Comparison of ENCODE assay signal across 7 cellular contexts in the genomic region with DNA sequence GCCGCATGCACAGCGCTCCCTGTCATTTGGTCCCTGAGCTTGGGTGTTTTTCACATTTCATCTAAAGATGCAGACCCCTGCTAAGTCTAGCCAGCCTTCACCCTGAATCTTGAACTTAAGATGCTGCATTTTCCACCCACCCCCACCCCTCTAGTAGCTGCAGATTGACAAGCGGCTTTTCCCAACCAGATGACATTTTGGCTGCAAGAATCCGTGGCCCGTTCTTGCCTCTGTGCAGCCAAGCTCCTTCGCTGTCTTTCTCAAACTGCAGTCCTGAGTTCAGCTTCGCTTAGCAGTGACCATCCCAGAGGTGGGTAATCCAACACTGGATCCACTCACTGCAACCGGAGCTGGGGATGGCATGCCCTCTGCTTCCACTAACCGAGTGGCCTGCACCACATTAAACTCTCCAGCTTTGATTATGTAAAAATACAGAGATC. TPM values are rescaled to one million over a fixed set of nuclear protein-coding genes. Genes with fewer than 3 reads are reported as not detected.
A peak's percentile ranks its signal among the peaks of the same experiment; 100 is the strongest.
DNase-seq lines count a peak whose midpoint lies in the region; ATAC-seq and TF ChIP-seq lines count a peak whose summit lies in the region.

No MANE protein-coding gene starts in this region.

- H3K4me3 ChIP-seq in HL-60 (replicated peaks; ENCODE audit: insufficient read depth, low read length) = no peak overlapping the region
- peak overlapping the region; percentile 56 for H3K4me3 ChIP-seq in right cardiac atrium (ENCODE audit: low read length)
- peak overlapping the region; percentile 45 for H3K4me3 ChIP-seq in smooth muscle cell

- H3K9ac ChIP-seq in smooth muscle cell (ENCODE audit: low read depth) = peak overlapping the region; percentile 49

- 59% methylated on average over 9 of the region's 9 CpGs for WGBS in right cardiac atrium
- WGBS in smooth muscle cell (ENCODE audit: low lambda C conversion rate) = 46% methylated on average over 9 of the region's 9 CpGs

- H2AFZ ChIP-seq in smooth muscle cell (ENCODE audit: low read depth) = peak overlapping the region; percentile 87

- H3K36me3 Mint-ChIP-seq in activated CD8-positive, alpha-beta T cell treated with anti-CD3 and anti-CD28 coated beads, Interleukin-2, amount 10 ng/mL, durations not matched to agents 7 days and 5 days (ENCODE audit: low read depth) = no peaks in the 10 kb centered on the region

- H3K4me3 Mint-ChIP-seq in activated CD8-positive, alpha-beta T cell treated with anti-CD3 and anti-CD28 coated beads, Interleukin-2, amount 10 ng/mL, durations not matched to agents 7 days and 5 days = peak overlapping the region; percentile 28

- intact Hi-C loops in right cardiac atrium (cut with DNase I) = no loop called here

- no peaks in the 10 kb centered on the region for H3K9me3 Mint-ChIP-seq in activated CD8-positive, alpha-beta T cell treated with anti-CD3 and anti-CD28 coated beads, Interleukin-2, amount 10 ng/mL, durations not matched to agents 7 days and 5 days (ENCODE audit: insufficient read depth)

- H3K27me3 ChIP-seq in HL-60 (ENCODE audit: insufficient read depth, poor library complexity, severe bottlenecking) = no peaks in the 10 kb centered on the region
- H3K27me3 ChIP-seq in right cardiac atrium (ENCODE audit: control insufficient read depth, insufficient read depth) = no peaks in the 10 kb centered on the region
- no peaks in the 10 kb centered on the region for H3K27me3 ChIP-seq in smooth muscle cell (ENCODE audit: low read depth)

- CTCF ChIA-PET in activated CD8-positive, alpha-beta T cell treated with anti-CD3 and anti-CD28 coated beads, Interleukin-2, amount 10 ng/mL, durations not matched to agents 7 days and 5 days (lab: Charles Lee) = interaction anchor here (1.1 kb wide), 1 partner anchor 11 kb away, joined by 4 read pairs; no protein-coding TSS in a partner anchor

- H3K36me3 ChIP-seq in smooth muscle cell (ENCODE audit: low read depth) = no peaks in the 10 kb centered on the region

- peaks cover 5% of the 10 kb centered on the region for H3K4me1 ChIP-seq in right cardiac atrium (ENCODE audit: control insufficient read depth, insufficient read depth, low read length)
- H3K4me1 ChIP-seq in smooth muscle cell (ENCODE audit: low read depth) = peaks cover 18% of the 10 kb centered on the region

- H3K27me3 Mint-ChIP-seq in activated CD8-positive, alpha-beta T cell treated with anti-CD3 and anti-CD28 coated beads, Interleukin-2, amount 10 ng/mL, durations not matched to agents 7 days and 5 days (ENCODE audit: low read depth) = peaks cover 24% of the 10 kb centered on the region

- H3K4me1 Mint-ChIP-seq in activated CD8-positive, alpha-beta T cell treated with anti-CD3 and anti-CD28 coated beads, Interleukin-2, amount 10 ng/mL, durations not matched to agents 7 days and 5 days (ENCODE audit: low read depth) = peaks cover 20% of the 10 kb centered on the region

- no peak for ATAC-seq in activated CD8-positive, alpha-beta T cell treated with anti-CD3 and anti-CD28 coated beads, Interleukin-2, amount 10 ng/mL, durations not matched to agents 7 days and 5 days
- peak; percentile 17 to 28 for ATAC-seq in right cardiac atrium

- TF ChIP-seq CTCF in HL-60 (IDR thresholded peaks at IDR 0.05; ENCODE audit: insufficient read depth, low read length) (no peak), smooth muscle cell (IDR thresholded peaks at IDR 0.05; ENCODE audit: borderline replicate concordance, insufficient read depth, poor library complexity, severe bottlenecking) (no peak)

- DNase-seq in HL-60 (ENCODE audit: low read depth in 1 of 2, low spot score in 1 of 2) (no peak), right cardiac atrium (peak in 2 of 3 donors; percentile 22 to 62), smooth muscle cell (lab: John Stamatoyannopoulos, UW; ENCODE audit: unreplicated experiment) (no peak), foreskin melanocyte (no peak), NCI-H345 treated with DMSO at 0.1 percent for 48 hours (lab: John Stamatoyannopoulos, UW; ENCODE audit: unreplicated experiment) (no peak)
- no peak for DNase-seq in activated CD8-positive, alpha-beta T cell treated with anti-CD3 and anti-CD28 coated beads, Interleukin-2, amount 10 ng/mL, durations not matched to agents 7 days and 5 days
- DNase-seq in activated CD4-positive, CD25-positive, alpha-beta regulatory T cell treated with anti-CD3 and anti-CD28 coated beads, Interleukin-2, amount 50 U/mL, for 72 hours = no peak

- H3K4me2 ChIP-seq in smooth muscle cell = peak overlapping the region; percentile 83

- no peaks in the 10 kb centered on the region for H4K20me1 ChIP-seq in smooth muscle cell (ENCODE audit: low read depth)

- H3K27ac ChIP-seq in HL-60 (replicated peaks) (peak overlapping the region; percentile 60), right cardiac atrium (ENCODE audit: low read length) (peak overlapping the region; percentile 96), smooth muscle cell (ENCODE audit: low read depth) (peak overlapping the region; percentile 66)

- H3K9me3 ChIP-seq in right cardiac atrium (ENCODE audit: control insufficient read depth, low read length) (no peaks in the 10 kb centered on the region), smooth muscle cell (replicated peaks; ENCODE audit: low read depth) (no peaks in the 10 kb centered on the region)

- peaks cover 13% of the 10 kb centered on the region for H3K79me2 ChIP-seq in smooth muscle cell (ENCODE audit: low read depth)

- POLR2A ChIA-PET in activated CD8-positive, alpha-beta T cell treated with anti-CD3 and anti-CD28 coated beads, Interleukin-2, amount 10 ng/mL, durations not matched to agents 7 days and 5 days (lab: Charles Lee) = interaction anchor here (0.5 to 3.3 kb wide), 8 partner anchors 15 to 969 kb away, joined by 3 to 34 read pairs (median 4); partner anchors contain the start of gene WASHC4

- no peaks in the 10 kb centered on the region for H3F3A ChIP-seq in smooth muscle cell (ENCODE audit: low read depth)

- H3K27ac Mint-ChIP-seq in activated CD8-positive, alpha-beta T cell treated with anti-CD3 and anti-CD28 coated beads, Interleukin-2, amount 10 ng/mL, durations not matched to agents 7 days and 5 days = no peak overlapping the region

RNA-seq across cellular contexts. Expression of gene NFYB, which starts 0.8 kb away (rescaled TPM):
- 10 to 100 TPM; 25.4 to 29.8 TPM for total RNA-seq in activated CD8-positive, alpha-beta T cell treated with anti-CD3 and anti-CD28 coated beads, Interleukin-2, amount 10 ng/mL, durations not matched to agents 7 days and 5 days
- 10 to 100 TPM; 38.7 to 57.9 (median 48.6) TPM for total RNA-seq in right cardiac atrium
- polyA plus RNA-seq in right cardiac atrium = 36.6 TPM
- 16.6 and 22.6 TPM in 2 replicates for total RNA-seq in smooth muscle cell
- 19.7 and 20.2 TPM in 2 replicates for polyA plus RNA-seq in smooth muscle cell

Comparison
In these comparisons a context has a peak if more than half of its experiments do, and no peak if none do; other contexts are left out.
1. DNase-seq: peak in right cardiac atrium (2 of 3); none in HL-60 (0 of 2), activated CD8-positive, alpha-beta T cell treated with anti-CD3 and anti-CD28 coated beads, Interleukin-2, amount 10 ng/mL, durations not matched to agents 7 days and 5 days (single experiment), smooth muscle cell (single experiment), activated CD4-positive, CD25-positive, alpha-beta regulatory T cell treated with anti-CD3 and anti-CD28 coated beads, Interleukin-2, amount 50 U/mL, for 72 hours (single experiment), foreskin melanocyte (single experiment) and NCI-H345 treated with DMSO at 0.1 percent for 48 hours (single experiment).
2. Peak in every context shown above with its lines, with median percentiles within 50 percentile points of each other: H3K27ac ChIP-seq.